In genomic region chr6:5315883-5316282, GRCh38 we compare ENCODE assay signal across 20 cellular contexts. TPM values are rescaled to one million over a fixed set of nuclear protein-coding genes. Genes with fewer than 3 reads are reported as not detected.
DNase-seq lines count a peak whose midpoint lies in the region; ATAC-seq and TF ChIP-seq lines count a peak whose summit lies in the region.
"Had no signal": no experiment of that assay in that cellular context is flagged by ENCODE, and none has a peak within 500 bp of the region (broad histone marks: within the 10 kb centered on the region; RNA-seq: fewer than 3 reads in every experiment).

No MANE protein-coding gene starts in this region.

- 68% methylated on average over 5 of the region's 5 CpGs for WGBS in mesenchymal stem cell

- H3K9me3 ChIP-seq in endocrine pancreas (ENCODE audit: control insufficient read depth, low read length) (no peaks in the 10 kb centered on the region), mesenchymal stem cell (ENCODE audit: control insufficient read depth, low read length) (no peaks in the 10 kb centered on the region)
- H3K9me3 ChIP-seq: tibial artery had no signal

- H2AK5ac ChIP-seq in mesenchymal stem cell (ENCODE audit: low read length, severe bottlenecking): no peak overlapping the region

- no peak for TF ChIP-seq CTCF in AG09319 (IDR thresholded peaks at IDR 0.05; ENCODE audit: low read depth, low read length)

- H3K27ac Mint-ChIP-seq in T-helper 2 cell treated with Interferon-gamma antibody and Interleukin-4, amounts not matched to agents 5 μg/mL and 100 μg/mL, for 36 hours: no peak overlapping the region
- H3K27ac Mint-ChIP-seq: activated CD4-positive, alpha-beta memory T cell treated with anti-CD3 and anti-CD28 coated beads, Interleukin-2, amount 10 ng/mL, durations not matched to agents 7 days and 5 days had no signal

- no peaks in the 10 kb centered on the region for H3K27me3 Mint-ChIP-seq in T-helper 2 cell treated with Interferon-gamma antibody and Interleukin-4, amounts not matched to agents 5 μg/mL and 100 μg/mL, for 36 hours (ENCODE audit: low read depth)
- H3K27me3 Mint-ChIP-seq: activated CD4-positive, alpha-beta memory T cell treated with anti-CD3 and anti-CD28 coated beads, Interleukin-2, amount 10 ng/mL, durations not matched to agents 7 days and 5 days; activated T-helper 17 cell treated with anti-CD3 and anti-CD28 coated beads, Interleukin-2, amount 50 U/mL, for 72 hours had no signal

- H3K27ac ChIP-seq in mesenchymal stem cell (ENCODE audit: low read length, poor library complexity, severe bottlenecking): no peak overlapping the region
- H3K27ac ChIP-seq: lower lobe of right lung, SK-N-MC, tibial artery had no signal

- H2BK12ac ChIP-seq in mesenchymal stem cell (ENCODE audit: low read length in 2 of 2): no peak overlapping the region

- H3K9ac ChIP-seq in endocrine pancreas (ENCODE audit: control insufficient read depth, insufficient read depth, low read length) (no peak overlapping the region), mesenchymal stem cell (ENCODE audit: low read length) (no peak overlapping the region)

- H3K4me1 ChIP-seq in endocrine pancreas (ENCODE audit: control insufficient read depth, insufficient read depth, low read length) (no peaks in the 10 kb centered on the region), mesenchymal stem cell (ENCODE audit: control insufficient read depth, insufficient read depth, low read depth, low read length) (no peaks in the 10 kb centered on the region)
- H3K4me1 ChIP-seq: lower lobe of right lung, tibial artery had no signal

- H2BK5ac ChIP-seq in mesenchymal stem cell (ENCODE audit: low read depth, low read length, poor library complexity, severe bottlenecking): no peak overlapping the region

- ATAC-seq in GM21786 (IDR thresholded peaks at IDR 0.05; ENCODE audit: unreplicated experiment): no peak
- no peak for ATAC-seq in GM21447 (IDR thresholded peaks at IDR 0.05; ENCODE audit: unreplicated experiment)
- ATAC-seq: activated T-helper 17 cell treated with anti-CD3 and anti-CD28 coated beads, Interleukin-2, amount 50 U/mL, for 72 hours; esophagus mucosa; lower lobe of right lung; sciatic nerve had no signal

- H2BK15ac ChIP-seq in mesenchymal stem cell (ENCODE audit: low read depth, poor library complexity, severe bottlenecking): no peak overlapping the region

- H3K36me3 Mint-ChIP-seq in T-helper 2 cell treated with Interferon-gamma antibody and Interleukin-4, amounts not matched to agents 5 μg/mL and 100 μg/mL, for 36 hours (ENCODE audit: low read depth): no peaks in the 10 kb centered on the region

- DNase-seq in AG09319 (ENCODE audit: extremely low read depth, low read depth) (peak; percentile 14), NCI-H1694 (lab: John Stamatoyannopoulos, UW) (peak; percentile 49), mesenchymal stem cell (peak; percentile 54)
- DNase-seq in activated effector memory CD4-positive, alpha-beta T cell treated with Interleukin-2 at 50 U/mL for 16 hours: no peak
- DNase-seq in T-helper 2 cell treated with Interferon-gamma antibody and Interleukin-4, amounts not matched to agents 5 μg/mL and 100 μg/mL, for 36 hours (ENCODE audit: low spot score): no peak
- DNase-seq: activated CD4-positive, alpha-beta memory T cell treated with anti-CD3 and anti-CD28 coated beads, Interleukin-2, amount 10 ng/mL, durations not matched to agents 7 days and 5 days; AML-193; aorta; dermis blood vessel endothelial cell; lower lobe of right lung; NCI-H2029 treated with DMSO at 0.1 percent for 48 hours; stimulated activated CD4-positive, alpha-beta T cell treated with anti-CD3 and anti-CD28 coated beads, Interleukin-4, amount 100 ng/mL, for 4 hours; tibial artery had no signal

- peaks cover 30% of the 10 kb centered on the region for H3K79me1 ChIP-seq in mesenchymal stem cell (replicated peaks; ENCODE audit: low read length, poor library complexity, severe bottlenecking)

- H3K23ac ChIP-seq in mesenchymal stem cell (ENCODE audit: low read length in 2 of 2): no peak overlapping the region

- no peak overlapping the region for H3K4me2 ChIP-seq in mesenchymal stem cell (ENCODE audit: low read length, poor library complexity, severe bottlenecking)

- H4K91ac ChIP-seq in mesenchymal stem cell (ENCODE audit: low read length): no peak overlapping the region

- H3K36me3 ChIP-seq in endocrine pancreas (ENCODE audit: control insufficient read depth, insufficient read depth, low read length) (no peaks in the 10 kb centered on the region), mesenchymal stem cell (ENCODE audit: control insufficient read depth in 1 of 2, insufficient read depth in 2 of 2, low read depth in 1 of 2, low read length in 2 of 2) (no peaks in the 10 kb centered on the region)
- H3K36me3 ChIP-seq: lower lobe of right lung, tibial artery had no signal

- no peak overlapping the region for H3K4ac ChIP-seq in mesenchymal stem cell (ENCODE audit: low read depth in 1 of 2, low read length in 2 of 2)

- H3K4me3 Mint-ChIP-seq in T-helper 2 cell treated with Interferon-gamma antibody and Interleukin-4, amounts not matched to agents 5 μg/mL and 100 μg/mL, for 36 hours: no peak overlapping the region
- H3K4me3 Mint-ChIP-seq: activated CD4-positive, alpha-beta memory T cell treated with anti-CD3 and anti-CD28 coated beads, Interleukin-2, amount 10 ng/mL, durations not matched to agents 7 days and 5 days; activated T-helper 17 cell treated with anti-CD3 and anti-CD28 coated beads, Interleukin-2, amount 50 U/mL, for 72 hours had no signal

- H3K4me3 ChIP-seq in endocrine pancreas (ENCODE audit: control insufficient read depth, insufficient read depth, low read length): peak overlapping the region; percentile 9
- no peak overlapping the region for H3K4me3 ChIP-seq in mesenchymal stem cell (ENCODE audit: insufficient read depth in 1 of 2, low read depth in 1 of 2, low read length in 2 of 2)
- H3K4me3 ChIP-seq: lower lobe of right lung, SK-N-MC, tibial artery had no signal

- no peak overlapping the region for H2BK120ac ChIP-seq in mesenchymal stem cell (ENCODE audit: low read depth, low read length)

- no peak overlapping the region for H3K14ac ChIP-seq in mesenchymal stem cell (ENCODE audit: low read length in 2 of 2)

- H2AFZ ChIP-seq in mesenchymal stem cell (ENCODE audit: low read depth, low read length): no peak overlapping the region

- H3K18ac ChIP-seq in mesenchymal stem cell (ENCODE audit: low read depth in 1 of 2, low read length in 2 of 2): no peak overlapping the region

- H4K8ac ChIP-seq in mesenchymal stem cell (ENCODE audit: low read length): no peak overlapping the region

- H3K27me3 ChIP-seq in endocrine pancreas (ENCODE audit: control insufficient read depth, insufficient read depth, low read length) (no peaks in the 10 kb centered on the region), mesenchymal stem cell (ENCODE audit: control insufficient read depth in 1 of 2, insufficient read depth in 1 of 2, low read length in 2 of 2) (no peaks in the 10 kb centered on the region)
- H3K27me3 ChIP-seq: tibial artery had no signal

- peaks cover 3% of the 10 kb centered on the region for H3K4me1 Mint-ChIP-seq in T-helper 2 cell treated with Interferon-gamma antibody and Interleukin-4, amounts not matched to agents 5 μg/mL and 100 μg/mL, for 36 hours (ENCODE audit: low read depth)

- no peaks in the 10 kb centered on the region for H3K9me3 Mint-ChIP-seq in T-helper 2 cell treated with Interferon-gamma antibody and Interleukin-4, amounts not matched to agents 5 μg/mL and 100 μg/mL, for 36 hours
- H3K9me3 Mint-ChIP-seq: activated CD4-positive, alpha-beta memory T cell treated with anti-CD3 and anti-CD28 coated beads, Interleukin-2, amount 10 ng/mL, durations not matched to agents 7 days and 5 days; activated T-helper 17 cell treated with anti-CD3 and anti-CD28 coated beads, Interleukin-2, amount 50 U/mL, for 72 hours had no signal

RNA-seq across cellular contexts. Expression of gene FARS2, which starts 54.6 kb away (rescaled TPM):
- polyA plus RNA-seq in mesenchymal stem cell (2013, experiment 1 of 2): 10.5 TPM
- polyA plus RNA-seq in mesenchymal stem cell (2013, experiment 2 of 2): 10.5 TPM

RNA-seq across cellular contexts. Expression of gene LYRM4, which starts 55.1 kb away (rescaled TPM):
- polyA plus RNA-seq in mesenchymal stem cell (2013, experiment 1 of 2): 27.9 TPM
- polyA plus RNA-seq in mesenchymal stem cell (2013, experiment 2 of 2): 29.6 TPM

Comparison
In these comparisons a context has a peak if more than half of its experiments do, and no peak if none do; other contexts are left out.
1. DNase-seq: peak in AG09319 (single experiment), NCI-H1694 (single experiment) and mesenchymal stem cell (single experiment); none in activated effector memory CD4-positive, alpha-beta T cell treated with Interleukin-2 at 50 U/mL for 16 hours (single experiment) and T-helper 2 cell treated with Interferon-gamma antibody and Interleukin-4, amounts not matched to agents 5 μg/mL and 100 μg/mL, for 36 hours (single experiment).